ENCODE assay signal across 8 cellular contexts in the genomic region with DNA sequence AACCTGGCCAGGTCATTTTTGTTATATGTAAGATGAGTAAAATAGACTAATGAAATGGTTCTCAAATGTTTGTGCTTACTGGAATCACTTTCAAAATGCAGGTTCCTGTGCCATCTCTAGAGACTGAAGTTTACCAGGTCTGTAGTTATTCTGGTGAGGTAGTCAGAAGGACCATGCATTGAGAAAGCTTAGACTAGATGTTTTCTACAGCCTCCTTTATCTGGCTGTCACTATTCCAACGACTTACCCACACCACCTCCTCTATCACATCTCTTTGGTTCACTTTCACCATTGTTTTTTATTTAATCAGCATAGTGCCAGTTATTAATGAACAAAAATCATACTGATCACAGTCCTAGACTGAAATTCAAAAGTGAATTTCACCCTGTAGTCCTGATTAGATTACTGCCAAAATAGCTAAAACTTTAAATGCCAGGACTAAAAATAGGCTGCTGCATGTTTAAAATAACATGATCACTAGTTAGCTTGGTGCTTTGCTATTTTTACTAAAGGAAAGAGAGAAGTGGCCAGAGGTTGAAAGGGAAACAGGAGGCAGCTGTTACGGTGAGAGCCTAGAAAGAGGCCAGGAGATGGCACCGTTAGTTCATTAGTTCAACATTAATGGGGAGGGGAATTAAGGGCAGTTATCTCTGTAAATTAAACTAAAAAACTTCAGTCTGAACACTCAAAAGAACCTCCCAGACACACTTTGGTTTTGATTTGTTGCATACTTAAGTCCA. TPM values are rescaled to one million over a fixed set of nuclear protein-coding genes. Genes with fewer than 3 reads are reported as not detected.
DNase-seq lines count a peak whose midpoint lies in the region; ATAC-seq, FAIRE-seq and TF ChIP-seq lines count a peak whose summit lies in the region.

No MANE protein-coding gene starts in this region.

- no peaks in the 10 kb centered on the region for H3K9me2 ChIP-seq in PC-9 (ENCODE audit: insufficient read depth)

- H3K27me3 ChIP-seq in GM06990 (replicated peaks; ENCODE audit: control insufficient read depth, insufficient read depth, low read length) (no peaks in the 10 kb centered on the region), PC-9 (ENCODE audit: insufficient read depth, low read depth) (no peaks in the 10 kb centered on the region), cardiac muscle cell (no peaks in the 10 kb centered on the region)

- H4K20me1 ChIP-seq in PC-9 (ENCODE audit: insufficient read depth): no peaks in the 10 kb centered on the region

- intact Hi-C loops in PC-9 (cut with micrococcal nuclease; ENCODE audit: unreplicated experiment): loop anchor here (1.0 kb wide), 2 partner anchors 198 to 253 kb away; no protein-coding TSS in a partner anchor

- CTCF ChIA-PET in PC-9 (lab: Charles Lee): interaction anchor here (0.7 to 1.0 kb wide), 2 partner anchors 197 to 610 kb away, joined by 4 to 10 read pairs; no protein-coding TSS in a partner anchor

- DNase-seq in GM06990 (ENCODE audit: extremely low read depth, insufficient read length) (no peak), PC-9 (no peak), cardiac muscle cell (ENCODE audit: low read depth in 1 of 2, low spot score in 1 of 2) (peak; percentile 27 to 61), NCI-H510A (lab: John Stamatoyannopoulos, UW) (no peak), GM19239 (ENCODE audit: insufficient read length, low spot score) (no peak)

- H2AFZ ChIP-seq in PC-9: no peak overlapping the region

- H3K4me3 ChIP-seq in GM06990 (replicated peaks; ENCODE audit: low read depth, low read length) (no peak overlapping the region), PC-9 (no peak overlapping the region), cardiac muscle cell (no peak overlapping the region)

- TF ChIP-seq CTCF in GM06990 (IDR thresholded peaks at IDR 0.05; ENCODE audit: insufficient read depth, low read length, poor library complexity, severe bottlenecking) (peak; percentile 34), PC-9 (conservative IDR thresholded peaks at IDR 0.05) (peak; percentile 39), cardiac muscle cell (IDR thresholded peaks at IDR 0.05; ENCODE audit: low read depth, low read length) (peak; percentile 21)

- no peaks in the 10 kb centered on the region for H3K9me3 ChIP-seq in PC-9 (ENCODE audit: insufficient read depth, low read depth)
- no peaks in the 10 kb centered on the region for H3K9me3 ChIP-seq in cardiac muscle cell (ENCODE audit: low read depth)

- no peaks in the 10 kb centered on the region for H3K79me2 ChIP-seq in PC-9 (ENCODE audit: low read depth)

- no TSS peak for BruUV-seq in PC-9 (replicated peaks; lab: Mats Ljungman, UMichigan)

- POLR2A ChIA-PET in PC-9 (lab: Charles Lee; ENCODE audit: unreplicated experiment): interaction anchor here (0.6 kb wide), 1 partner anchor 13 kb away, joined by 3 read pairs; no protein-coding TSS in a partner anchor

- no peaks in the 10 kb centered on the region for H3F3A ChIP-seq in PC-9 (ENCODE audit: insufficient read depth, low read depth)

- H3K36me3 ChIP-seq in GM06990 (ENCODE audit: control insufficient read depth, insufficient read depth, low read length): no peaks in the 10 kb centered on the region
- no peaks in the 10 kb centered on the region for H3K36me3 ChIP-seq in PC-9 (ENCODE audit: low read depth)
- H3K36me3 ChIP-seq in cardiac muscle cell: no peaks in the 10 kb centered on the region

- FAIRE-seq in GM19239 (lab: Jason Lieb, UNC): no peak

- H3K4me1 ChIP-seq in PC-9 (replicated peaks; ENCODE audit: insufficient read depth): peaks cover 8% of the 10 kb centered on the region; the same call in 1 of the 2 replicates
- peaks cover 10% of the 10 kb centered on the region for H3K4me1 ChIP-seq in cardiac muscle cell (ENCODE audit: low read depth)

- no peak overlapping the region for H3K27ac ChIP-seq in PC-9
- peak overlapping the region; percentile 82 for H3K27ac ChIP-seq in cardiac muscle cell

- peak; percentile 75 for ATAC-seq in GM21786 (IDR thresholded peaks at IDR 0.05; ENCODE audit: unreplicated experiment)
- ATAC-seq in HG03520 (IDR thresholded peaks at IDR 0.05; ENCODE audit: unreplicated experiment): no peak
- no peak for ATAC-seq in HG03378 (IDR thresholded peaks at IDR 0.05; ENCODE audit: unreplicated experiment)

- no peak overlapping the region for H3K4me2 ChIP-seq in PC-9

RNA-seq across cellular contexts. Expression of a gene that starts 13.9 kb away (rescaled TPM):
- 20.4 and 23.5 TPM in 2 replicates for total RNA-seq in PC-9 (2021)
- 13.6 and 24.4 TPM in 2 replicates for total RNA-seq in cardiac muscle cell
- polyA plus RNA-seq in cardiac muscle cell: 10.1 and 16.3 TPM in 2 replicates

Comparison
In these comparisons a context has a peak if more than half of its experiments do, and no peak if none do; other contexts are left out.
1. DNase-seq: peak in cardiac muscle cell (2 of 2); none in GM06990 (single experiment), PC-9 (0 of 2), NCI-H510A (single experiment) and GM19239 (single experiment).
2. Peak in every context shown above with its lines, with median percentiles within 50 percentile points of each other: CTCF ChIP-seq.